ENCODE assay signal across 27 cellular contexts in the genomic region with DNA sequence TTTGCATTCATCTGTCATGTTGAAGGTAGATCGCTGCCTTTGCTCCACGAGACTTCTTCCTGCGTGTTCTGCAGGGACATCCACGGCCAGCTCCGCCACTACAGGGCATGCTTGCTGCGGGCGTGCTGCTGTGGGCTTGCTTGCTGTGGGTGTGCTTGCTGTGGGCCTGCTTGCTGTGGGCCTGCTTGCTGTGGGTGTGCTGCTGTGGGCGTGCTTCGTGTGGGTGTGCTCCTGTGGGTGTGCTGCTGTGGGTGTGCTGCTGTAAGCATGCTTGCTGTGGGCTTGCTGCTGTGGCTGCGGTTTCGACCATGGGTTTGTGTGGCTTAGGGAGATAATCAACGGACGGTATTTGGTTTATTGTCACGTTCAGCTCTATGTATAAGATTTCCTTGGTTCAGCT.
"Had no signal": no experiment of that assay in that cellular context is flagged by ENCODE, and none has a peak within 500 bp of the region (broad histone marks: within the 10 kb centered on the region; RNA-seq: fewer than 3 reads in every experiment).

No MANE protein-coding gene starts in this region.

- H3K36me3 Mint-ChIP-seq: stimulated activated effector memory CD8-positive, alpha-beta T cell treated with anti-CD3 and anti-CD28 coated beads, Interleukin-12 subunit alpha, Interleukin-12 subunit beta, amount 100 ng/mL, for 72 hours had no signal

- H3K4me3 Mint-ChIP-seq: immature natural killer cell; mesothelial cell of epicardium; naive B cell; nephron; neural crest cell; stimulated activated effector memory CD8-positive, alpha-beta T cell treated with anti-CD3 and anti-CD28 coated beads, Interleukin-12 subunit alpha, Interleukin-12 subunit beta, amount 100 ng/mL, for 72 hours; stimulated activated naive CD8-positive, alpha-beta T cell treated with anti-CD3 and anti-CD28 coated beads, Interleukin-15, amount 100 ng/mL, for 72 hours; type B pancreatic cell had no signal

- H3K9ac ChIP-seq: parathyroid adenoma had no signal

- H3K27me3 Mint-ChIP-seq: naive B cell; stimulated activated naive CD8-positive, alpha-beta T cell treated with anti-CD3 and anti-CD28 coated beads, Interleukin-15, amount 100 ng/mL, for 72 hours; type B pancreatic cell had no signal

- H3K4me3 ChIP-seq: left lung, lower lobe of right lung, right atrium auricular region, spleen, tibial nerve, vagina had no signal

- H2AFZ ChIP-seq: parathyroid adenoma had no signal

- H3K9me3 Mint-ChIP-seq: immature natural killer cell; neural crest cell; stimulated activated effector memory CD8-positive, alpha-beta T cell treated with anti-CD3 and anti-CD28 coated beads, Interleukin-12 subunit alpha, Interleukin-12 subunit beta, amount 100 ng/mL, for 72 hours; type B pancreatic cell had no signal

- H3K27me3 ChIP-seq: left lung, neutrophil, right atrium auricular region, spleen, tibial nerve, vagina had no signal

- H3K27ac ChIP-seq: left lung, lower lobe of right lung, neutrophil, parathyroid adenoma, right atrium auricular region, spleen, tibial nerve, vagina had no signal

- H3K36me3 ChIP-seq: lower lobe of right lung, neutrophil, right atrium auricular region, vagina had no signal

- H3K4me1 ChIP-seq: left lung, lower lobe of right lung, parathyroid adenoma, right atrium auricular region, spleen, tibial nerve, vagina had no signal

- DNase-seq: hypothalamus; immature natural killer cell; kidney; left colon; left lung; lower lobe of right lung; mammary epithelial cell; mesendoderm; naive B cell; occipital lobe; small intestine; spleen; stimulated activated CD4-positive, alpha-beta T cell treated with anti-CD3 and anti-CD28 coated beads, Interleukin-4, amount 100 ng/mL, for 24 hours; stimulated activated naive CD4-positive, alpha-beta T cell; stimulated activated naive CD8-positive, alpha-beta T cell treated with anti-CD3 and anti-CD28 coated beads, Interleukin-15, amount 100 ng/mL, for 72 hours; substantia nigra had no signal

- H3K9me3 ChIP-seq: left lung, lower lobe of right lung, neutrophil, right atrium auricular region, spleen, tibial nerve, vagina had no signal

- H3K27ac Mint-ChIP-seq: mesothelial cell of epicardium; naive B cell; nephron; stimulated activated effector memory CD8-positive, alpha-beta T cell treated with anti-CD3 and anti-CD28 coated beads, Interleukin-12 subunit alpha, Interleukin-12 subunit beta, amount 100 ng/mL, for 72 hours; stimulated activated naive CD8-positive, alpha-beta T cell treated with anti-CD3 and anti-CD28 coated beads, Interleukin-15, amount 100 ng/mL, for 72 hours; type B pancreatic cell had no signal

- ATAC-seq: left colon; left lung; sciatic nerve; stimulated activated effector memory CD8-positive, alpha-beta T cell treated with anti-CD3 and anti-CD28 coated beads, Interleukin-12 subunit alpha, Interleukin-12 subunit beta, amount 100 ng/mL, for 72 hours; stimulated activated naive CD8-positive, alpha-beta T cell treated with anti-CD3 and anti-CD28 coated beads, Interleukin-15, amount 100 ng/mL, for 72 hours had no signal

- H3K4me1 Mint-ChIP-seq: nephron; stimulated activated naive CD8-positive, alpha-beta T cell treated with anti-CD3 and anti-CD28 coated beads, Interleukin-15, amount 100 ng/mL, for 72 hours had no signal
